In the genomic region with DNA sequence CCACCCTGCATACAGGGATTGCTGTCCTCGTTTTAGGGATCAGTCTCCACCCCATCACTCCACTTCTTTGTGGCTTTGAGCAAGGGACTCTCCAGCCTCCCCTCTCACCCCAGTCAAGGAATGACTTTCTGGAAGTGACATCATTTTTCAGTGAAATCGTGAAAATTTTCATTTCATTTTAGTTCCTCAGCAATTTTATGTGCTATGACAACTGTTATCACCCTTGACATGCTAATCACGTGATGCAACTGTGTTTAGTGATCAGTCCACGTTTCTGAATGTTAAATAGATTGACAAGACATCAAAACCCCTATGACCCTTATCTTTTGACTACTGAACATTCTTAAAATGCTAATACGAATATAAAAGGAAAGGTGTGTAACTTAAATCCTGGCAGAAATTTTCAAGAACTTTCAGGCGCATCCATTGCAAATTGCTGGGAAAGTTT, we compare ENCODE assay signal across 12 cellular contexts. TPM values are rescaled to one million over a fixed set of nuclear protein-coding genes. Genes with fewer than 3 reads are reported as not detected.
A peak's percentile ranks its signal among the peaks of the same experiment; 100 is the strongest.
DNase-seq lines count a peak whose midpoint lies in the region; ATAC-seq and TF ChIP-seq lines count a peak whose summit lies in the region.
"Had no signal": no experiment of that assay in that cellular context is flagged by ENCODE, and none has a peak within 500 bp of the region (broad histone marks: within the 10 kb centered on the region; RNA-seq: fewer than 3 reads in every experiment).

No MANE protein-coding gene starts in this region.

- no peak overlapping the region for H2AFZ ChIP-seq in neural progenitor cell (replicated peaks)

- no peaks in the 10 kb centered on the region for H3K36me3 ChIP-seq in CD4-positive, alpha-beta memory T cell (ENCODE audit: insufficient read depth, low read length)
- no peaks in the 10 kb centered on the region for H3K36me3 ChIP-seq in neural progenitor cell
- H3K36me3 ChIP-seq: gastroesophageal sphincter, vagina had no signal

- H4K20me1 ChIP-seq in neural progenitor cell (ENCODE audit: low read depth) = no peaks in the 10 kb centered on the region

- H3K4me1 ChIP-seq in CD4-positive, alpha-beta memory T cell (ENCODE audit: insufficient read depth, low read length) = peaks cover 12% of the 10 kb centered on the region
- H3K4me1 ChIP-seq in neural progenitor cell = no peaks in the 10 kb centered on the region

- peak overlapping the region in 5 of 8 donors; percentile 42 to 82 (median 56) for H3K4me3 Mint-ChIP-seq in CD4-positive, alpha-beta memory T cell
- H3K4me3 Mint-ChIP-seq in IgD-negative memory B cell (peak overlapping the region in 3 of 4 donors; percentile 28 to 81 (median 49)), neural progenitor cell (peak overlapping the region; percentile 95)

- H3K9ac ChIP-seq in neural progenitor cell = no peak overlapping the region

- no peak for TF ChIP-seq CTCF in neural progenitor cell (IDR thresholded peaks at IDR 0.05)

- DNase-seq in CD4-positive, alpha-beta memory T cell = no peak
- DNase-seq in neural progenitor cell (ENCODE audit: low spot score) (no peak), mesenteric fat pad (ENCODE audit: low spot score) (no peak), ureter (ENCODE audit: low spot score) (no peak)
- DNase-seq: cortex of kidney had no signal

- H3K9me3 Mint-ChIP-seq in CD4-positive, alpha-beta memory T cell = peaks cover 2 to 57% (median 27%) of the 10 kb centered on the region in 8 donors
- peaks cover 5 to 24% (median 17%) of the 10 kb centered on the region in 3 donors for H3K9me3 Mint-ChIP-seq in IgD-negative memory B cell
- peaks cover 4% of the 10 kb centered on the region for H3K9me3 Mint-ChIP-seq in neural progenitor cell

- no peak for ATAC-seq in HG03175 (IDR thresholded peaks at IDR 0.05; ENCODE audit: unreplicated experiment)

- peaks cover 54 to 61% of the 10 kb centered on the region in 2 donors for H3K27me3 Mint-ChIP-seq in CD4-positive, alpha-beta memory T cell
- H3K27me3 Mint-ChIP-seq in IgD-negative memory B cell (peaks cover 27% of the 10 kb centered on the region), neural progenitor cell (ENCODE audit: insufficient read depth, low read depth) (peaks cover 12% of the 10 kb centered on the region)

- peaks cover 8 to 17% (median 14%) of the 10 kb centered on the region in 4 donors for H3K4me1 Mint-ChIP-seq in CD4-positive, alpha-beta memory T cell
- H3K4me1 Mint-ChIP-seq in IgD-negative memory B cell (peaks cover 6 to 13% (median 8%) of the 10 kb centered on the region in 3 donors), neural progenitor cell (peaks cover 45% of the 10 kb centered on the region)

- no peak overlapping the region for H3K4me3 ChIP-seq in CD4-positive, alpha-beta memory T cell (ENCODE audit: low read length in 2 of 2)
- H3K4me3 ChIP-seq in neural progenitor cell = peak overlapping the region; percentile 53

- H3K36me3 Mint-ChIP-seq in CD4-positive, alpha-beta memory T cell = peaks cover 0 to 3% of the 10 kb centered on the region in 2 donors
- peaks cover 2% of the 10 kb centered on the region for H3K36me3 Mint-ChIP-seq in IgD-negative memory B cell
- H3K36me3 Mint-ChIP-seq in neural progenitor cell = no peaks in the 10 kb centered on the region

- no peak overlapping the region for H3K27ac ChIP-seq in CD4-positive, alpha-beta memory T cell (ENCODE audit: low read depth, low read length)
- H3K27ac ChIP-seq in cingulate gyrus (ENCODE audit: low read depth, low read length) = peak overlapping the region; percentile 85
- no peak overlapping the region for H3K27ac ChIP-seq in neural progenitor cell
- H3K27ac ChIP-seq: gastroesophageal sphincter, vagina had no signal

- CTCF ChIA-PET in CD4-positive, alpha-beta memory T cell (lab: Charles Lee; ENCODE audit: partially characterized antibody) = no interaction called here

- H3K27ac Mint-ChIP-seq in CD4-positive, alpha-beta memory T cell = peak overlapping the region in 2 of 7 donors; percentile 17 to 54
- H3K27ac Mint-ChIP-seq in IgD-negative memory B cell = no peak overlapping the region
- peak overlapping the region; percentile 10 for H3K27ac Mint-ChIP-seq in neural progenitor cell

- intact Hi-C loops in CD4-positive, alpha-beta memory T cell (cut with micrococcal nuclease) = no loop called here

- H3F3A ChIP-seq in neural progenitor cell (ENCODE audit: low read depth) = peaks cover 7% of the 10 kb centered on the region

- H3K79me2 ChIP-seq in neural progenitor cell (ENCODE audit: low read depth) = no peaks in the 10 kb centered on the region

- peak overlapping the region; percentile 78 for H3K4me2 ChIP-seq in neural progenitor cell

- peaks cover 13% of the 10 kb centered on the region for H3K27me3 ChIP-seq in CD4-positive, alpha-beta memory T cell (ENCODE audit: insufficient read depth, low read length)
- H3K27me3 ChIP-seq in neural progenitor cell = peaks cover 3% of the 10 kb centered on the region

- POLR2A ChIA-PET in CD4-positive, alpha-beta memory T cell (lab: Charles Lee; ENCODE audit: partially characterized antibody) = no interaction called here

- no peaks in the 10 kb centered on the region for H3K9me3 ChIP-seq in CD4-positive, alpha-beta memory T cell (ENCODE audit: control insufficient read depth in 1 of 2, low read length in 2 of 2)
- H3K9me3 ChIP-seq in neural progenitor cell (ENCODE audit: low read depth) = no peaks in the 10 kb centered on the region
- H3K9me3 ChIP-seq: vagina had no signal

RNA-seq across cellular contexts. Expression of gene C19orf81, which starts 8.0 kb away (rescaled TPM):
- not detected for total RNA-seq in CD4-positive, alpha-beta memory T cell
- not detected for polyA plus RNA-seq in CD4-positive, alpha-beta memory T cell
- 1.3 TPM for polyA plus RNA-seq in IgD-negative memory B cell
- 1.3 and 6.0 TPM in 2 replicates for total RNA-seq in neural progenitor cell (ENCODE audit: low replicate concordance)
- total RNA-seq in mesenteric fat pad = not detected
- 1.6 TPM for total RNA-seq in ureter
- total RNA-seq: gastroesophageal sphincter, lung microvascular endothelial cell, skeletal muscle tissue, vagina had no signal

RNA-seq across cellular contexts. Expression of gene SYT3, which starts 17.6 kb away (rescaled TPM):
- total RNA-seq in CD4-positive, alpha-beta memory T cell = not detected
- under 1 TPM in 1 of 2 donors, not detected in 1; 0.09 TPM for polyA plus RNA-seq in CD4-positive, alpha-beta memory T cell
- polyA plus RNA-seq in IgD-negative memory B cell = not detected
- total RNA-seq in neural progenitor cell (ENCODE audit: low replicate concordance) (0.41 and 1.1 TPM in 2 replicates), mesenteric fat pad (0.51 TPM), ureter (0.96 TPM)
- total RNA-seq: skeletal muscle tissue had no signal
